Comparison of ENCODE assay signal across 1 cellular context in genomic region chr10:126906704-126907422, GRCh38.
TF ChIP-seq lines count a peak whose summit lies in the region.

No MANE protein-coding gene starts in this region.

TF ChIP-seq in SK-N-SH, 30 proteins besides CTCF, POLR2A, EP300 and RAD21 (continued from another document):
- no peak for TF ChIP-seq PBX3 (IDR thresholded peaks at IDR 0.05)
- TF ChIP-seq MEF2A (IDR thresholded peaks at IDR 0.05; ENCODE audit: borderline replicate concordance, low read depth): no peak
- TF ChIP-seq POLR2AphosphoS5 (IDR thresholded peaks at IDR 0.05; ENCODE audit: low read depth, low read length): no peak
- no peak for TF ChIP-seq ELF1 (IDR thresholded peaks at IDR 0.05)
- no peak for TF ChIP-seq EZH2phosphoT487 (IDR thresholded peaks at IDR 0.05; ENCODE audit: borderline replicate concordance, low read depth)
